ENCODE assay signal across 8 cellular contexts in genomic region chr1:66351913-66352312, GRCh38.
DNase-seq lines count a peak whose midpoint lies in the region; ATAC-seq and TF ChIP-seq lines count a peak whose summit lies in the region.

No MANE protein-coding gene starts in this region.

- H3K27me3 ChIP-seq in CD8-positive, alpha-beta T cell (ENCODE audit: insufficient read depth, low read length) = no peaks in the 10 kb centered on the region
- H3K27me3 ChIP-seq in Caco-2 (replicated peaks; ENCODE audit: control insufficient read depth, insufficient read depth, low read length) = no peaks in the 10 kb centered on the region

- no peak for TF ChIP-seq CTCF in CD8-positive, alpha-beta T cell (IDR thresholded peaks at IDR 0.05)
- no peak for TF ChIP-seq CTCF in Caco-2 (IDR thresholded peaks at IDR 0.05; ENCODE audit: insufficient read depth in 1 of 2, low read depth in 1 of 2, low read length in 1 of 2, severe bottlenecking in 1 of 2, unreplicated experiment in 1 of 2)

- H3K4me1 Mint-ChIP-seq in CD8-positive, alpha-beta T cell (ENCODE audit: low read depth) = peaks cover 94% of the 10 kb centered on the region
- H3K4me1 Mint-ChIP-seq in dendritic cell treated with granulocyte-macrophage colony-stimulating factor and Interleukin-4, amounts not matched to agents 40 ng/mL and 50 ng/mL, for 4 days (ENCODE audit: low read depth) = peaks cover 35% of the 10 kb centered on the region
- no peaks in the 10 kb centered on the region for H3K4me1 Mint-ChIP-seq in Caco-2 (ENCODE audit: low read depth, unreplicated experiment)

- no peaks in the 10 kb centered on the region for H3K36me3 ChIP-seq in CD8-positive, alpha-beta T cell (ENCODE audit: insufficient read depth, low read length)
- no peaks in the 10 kb centered on the region for H3K36me3 ChIP-seq in Caco-2 (ENCODE audit: control insufficient read depth, insufficient read depth, low read length)

- CTCF ChIA-PET in CD8-positive, alpha-beta T cell (lab: Charles Lee) = interaction anchor here (1.0 to 1.6 kb wide), 3 partner anchors 10 to 94 kb away, joined by 3 to 4 read pairs (median 3); no protein-coding TSS in a partner anchor
- CTCF ChIA-PET in Caco-2 (lab: Charles Lee) = no interaction called here

- no peak overlapping the region for H3K4me3 ChIP-seq in CD8-positive, alpha-beta T cell (ENCODE audit: low read depth, low read length)
- no peak overlapping the region for H3K4me3 ChIP-seq in Caco-2 (ENCODE audit: low read depth, low read length)

- DNase-seq in CD8-positive, alpha-beta T cell = peak in 2 of 7 experiments; percentile 30 to 47
- DNase-seq in NCI-H1436 (lab: John Stamatoyannopoulos, UW) (peak; percentile 82), sciatic nerve (ENCODE audit: low spot score) (no peak), RPMI8226 (no peak), Caco-2 (no peak)

- peak; percentile 56 for ATAC-seq in CD8-positive, alpha-beta T cell
- ATAC-seq in GM21528 (IDR thresholded peaks at IDR 0.05; ENCODE audit: low FRiP score, unreplicated experiment) = peak; percentile 49
- no peak for ATAC-seq in sciatic nerve

- H3K4me1 ChIP-seq in CD8-positive, alpha-beta T cell (ENCODE audit: insufficient read depth, low read length) = peaks cover 79% of the 10 kb centered on the region
- no peaks in the 10 kb centered on the region for H3K4me1 ChIP-seq in Caco-2

- BruUV-seq in Caco-2 (replicated peaks; lab: Mats Ljungman, UMichigan) = no TSS peak

- H3K9me3 ChIP-seq in CD8-positive, alpha-beta T cell (ENCODE audit: low read length) = no peaks in the 10 kb centered on the region
- H3K9me3 ChIP-seq in Caco-2 = no peaks in the 10 kb centered on the region

- H3K9me3 Mint-ChIP-seq in CD8-positive, alpha-beta T cell = no peaks in the 10 kb centered on the region
- H3K9me3 Mint-ChIP-seq in dendritic cell treated with granulocyte-macrophage colony-stimulating factor and Interleukin-4, amounts not matched to agents 40 ng/mL and 50 ng/mL, for 4 days = no peaks in the 10 kb centered on the region
- H3K9me3 Mint-ChIP-seq in Caco-2 (ENCODE audit: unreplicated experiment) = no peaks in the 10 kb centered on the region

- peak overlapping the region; percentile 80 for H3K27ac Mint-ChIP-seq in CD8-positive, alpha-beta T cell
- peak overlapping the region; percentile 38 for H3K27ac Mint-ChIP-seq in dendritic cell treated with granulocyte-macrophage colony-stimulating factor and Interleukin-4, amounts not matched to agents 40 ng/mL and 50 ng/mL, for 4 days
- H3K27ac Mint-ChIP-seq in Caco-2 (ENCODE audit: unreplicated experiment) = no peak overlapping the region

- H3K27ac ChIP-seq in CD8-positive, alpha-beta T cell (ENCODE audit: low read depth, low read length) = peak overlapping the region; percentile 20
- H3K27ac ChIP-seq in temporal lobe (ENCODE audit: low read depth, low read length) = peak overlapping the region; percentile 73

- intact Hi-C loops in CD8-positive, alpha-beta T cell (cut with DNase I, micrococcal nuclease) = loop anchor here in 1 of 2 experiments (2.0 to 5.0 kb wide), 2 partner anchors 15 to 70 kb away; no protein-coding TSS in a partner anchor
- intact Hi-C loops in dendritic cell treated with granulocyte-macrophage colony-stimulating factor and Interleukin-4, amounts not matched to agents 40 ng/mL and 50 ng/mL, for 4 days (cut with micrococcal nuclease) = no loop called here
- intact Hi-C loops in sciatic nerve (cut with DNase I) (no loop called here), Caco-2 (cut with micrococcal nuclease; ENCODE audit: unreplicated experiment) (no loop called here)

- H3K36me3 Mint-ChIP-seq in CD8-positive, alpha-beta T cell = peaks cover 38% of the 10 kb centered on the region
- no peaks in the 10 kb centered on the region for H3K36me3 Mint-ChIP-seq in dendritic cell treated with granulocyte-macrophage colony-stimulating factor and Interleukin-4, amounts not matched to agents 40 ng/mL and 50 ng/mL, for 4 days (ENCODE audit: low read depth)
- H3K36me3 Mint-ChIP-seq in Caco-2 (ENCODE audit: insufficient read depth, unreplicated experiment) = no peaks in the 10 kb centered on the region

- no peaks in the 10 kb centered on the region for H3K27me3 Mint-ChIP-seq in CD8-positive, alpha-beta T cell (ENCODE audit: low read depth)
- H3K27me3 Mint-ChIP-seq in dendritic cell treated with granulocyte-macrophage colony-stimulating factor and Interleukin-4, amounts not matched to agents 40 ng/mL and 50 ng/mL, for 4 days = no peaks in the 10 kb centered on the region
- H3K27me3 Mint-ChIP-seq in Caco-2 (ENCODE audit: insufficient read depth, unreplicated experiment) = peaks cover 7% of the 10 kb centered on the region

- POLR2A ChIA-PET in CD8-positive, alpha-beta T cell (lab: Charles Lee) = interaction anchor here (2.9 to 3.9 kb wide), 3 partner anchors 14 to 16 kb away, joined by 10 to 20 read pairs (median 11); no protein-coding TSS in a partner anchor
- POLR2A ChIA-PET in Caco-2 (lab: Charles Lee) = no interaction called here

- peak overlapping the region; percentile 44 for H3K4me3 Mint-ChIP-seq in CD8-positive, alpha-beta T cell
- no peak overlapping the region for H3K4me3 Mint-ChIP-seq in dendritic cell treated with granulocyte-macrophage colony-stimulating factor and Interleukin-4, amounts not matched to agents 40 ng/mL and 50 ng/mL, for 4 days
- no peak overlapping the region for H3K4me3 Mint-ChIP-seq in Caco-2 (ENCODE audit: unreplicated experiment)
